Comparison of ENCODE assay signal across 15 cellular contexts in the genomic region with DNA sequence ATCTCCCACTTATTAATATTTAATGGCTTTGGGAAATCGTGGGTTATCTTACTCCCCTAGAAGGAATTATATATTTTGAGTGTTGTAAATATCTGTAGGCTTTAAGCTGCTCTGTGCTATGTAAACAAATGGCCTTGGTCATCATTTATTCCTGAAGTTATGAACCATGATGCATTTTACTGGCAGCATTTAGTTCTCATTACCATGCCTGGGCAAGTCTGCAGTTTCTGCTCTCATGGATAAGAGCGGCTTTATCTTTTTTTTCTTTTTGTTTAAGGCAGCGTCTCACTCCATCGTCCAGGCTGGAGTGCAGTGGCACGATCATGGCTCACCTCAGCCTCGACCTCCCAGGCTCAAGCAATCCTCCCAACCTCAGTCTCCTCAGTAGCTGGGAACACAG.
DNase-seq lines count a peak whose midpoint lies in the region; ATAC-seq and TF ChIP-seq lines count a peak whose summit lies in the region.
"Had no signal": no experiment of that assay in that cellular context is flagged by ENCODE, and none has a peak within 500 bp of the region (broad histone marks: within the 10 kb centered on the region; RNA-seq: fewer than 3 reads in every experiment).

No MANE protein-coding gene starts in this region.

- peak overlapping the region; percentile 32; the same call in 1 of the 2 replicates for H2BK120ac ChIP-seq in IMR-90 (ENCODE audit: low read depth, low read length)

- H3K27me3 ChIP-seq in IMR-90 (ENCODE audit: control insufficient read depth, insufficient read depth, low read length) (peaks cover 5% of the 10 kb centered on the region), foreskin keratinocyte (no peaks in the 10 kb centered on the region), esophagus squamous epithelium (no peaks in the 10 kb centered on the region)
- H3K27me3 ChIP-seq: BLaER1 had no signal

- H3K4me2 ChIP-seq in IMR-90 (ENCODE audit: low read depth, low read length), result peak overlapping the region; percentile 61
- H3K4me2 ChIP-seq: BLaER1 had no signal

- 20% methylated on average over 5 of the region's 6 CpGs; no CpG with 5 or more reads in 1 of the 2 experiments for WGBS in IMR-90 (ENCODE audit: extremely low coverage in 2 of 2, insufficient read length in 1 of 2), 2 experiments
- WGBS in esophagus squamous epithelium, 2 donors, result 9 to 34% methylated on average over 6 of the region's 6 CpGs

- no TSS peak for BruUV-seq in IMR-90 (replicated peaks; lab: Mats Ljungman, UMichigan)

- no peak overlapping the region for H3K14ac ChIP-seq in IMR-90 (replicated peaks; ENCODE audit: low read depth, low read length)

- H2AK9ac ChIP-seq in IMR-90 (replicated peaks; ENCODE audit: low read depth, low read length, poor library complexity), result no peak overlapping the region

- peak overlapping the region in 1 of 2 experiments; percentile 17; a peak in 1 of 4 replicates for H4K8ac ChIP-seq in IMR-90 (ENCODE audit: low read depth in 2 of 2, low read length in 2 of 2)

- H3K79me1 ChIP-seq in IMR-90 (ENCODE audit: low read depth in 1 of 2, low read length in 2 of 2), result no peaks in the 10 kb centered on the region

- H3K27ac ChIP-seq in IMR-90 (ENCODE audit: insufficient read depth, low read length) (no peak overlapping the region), foreskin keratinocyte (no peak overlapping the region), esophagus squamous epithelium (no peak overlapping the region)
- H3K27ac ChIP-seq: BLaER1, HL-60 had no signal

- TF ChIP-seq CTCF in IMR-90 (conservative IDR thresholded peaks at IDR 0.05; ENCODE audit: low read depth, low read length) (no peak), epithelial cell of esophagus (IDR thresholded peaks at IDR 0.05; ENCODE audit: insufficient read depth, low read depth, low read length, missing control alignments) (no peak), foreskin keratinocyte (conservative IDR thresholded peaks at IDR 0.05) (no peak), esophagus squamous epithelium (IDR thresholded peaks at IDR 0.05) (no peak)

- H3K4me3 ChIP-seq in IMR-90 (ENCODE audit: insufficient read depth, low read depth, low read length) (no peak overlapping the region), epithelial cell of esophagus (ENCODE audit: low read length) (no peak overlapping the region), esophagus squamous epithelium (no peak overlapping the region)
- H3K4me3 ChIP-seq: BLaER1, K562 had no signal

- H3K18ac ChIP-seq in IMR-90 (ENCODE audit: low read depth, low read length), result peak overlapping the region; percentile 83

- H2BK20ac ChIP-seq in IMR-90 (ENCODE audit: low read depth, low read length), result peak overlapping the region; percentile 17; the same call in 1 of the 2 replicates

- peak; percentile 48 for ATAC-seq in IMR-90 (ENCODE audit: low read depth)
- no peak for ATAC-seq in foreskin keratinocyte
- ATAC-seq: K562 had no signal

- peak; percentile 9 for DNase-seq in DMS79 (lab: John Stamatoyannopoulos, UW)
- peak; percentile 10 for DNase-seq in IMR-90
- DNase-seq in epithelial cell of esophagus (ENCODE audit: low read depth), result peak; percentile 76
- peak; percentile 33 to 72 for DNase-seq in foreskin keratinocyte
- no peak for DNase-seq in NCI-H446 (lab: John Stamatoyannopoulos, UW)
- no peak for DNase-seq in hepatic stellate cell (ENCODE audit: low spot score)
- DNase-seq in esophagus squamous epithelium (lab: John Stamatoyannopoulos, UW), result no peak
- DNase-seq: 8988T; Calu3; CD4-positive, alpha-beta memory T cell; GOT3; H7 had no signal

- H3K4ac ChIP-seq in IMR-90 (ENCODE audit: low read depth, low read length), result peak overlapping the region; percentile 31; the same call in 1 of the 2 replicates

- TF ChIP-seq RAD21 in IMR-90 (IDR thresholded peaks at IDR 0.05; ENCODE audit: low read length), result no peak

- no peak overlapping the region for H3K9ac ChIP-seq in IMR-90 (ENCODE audit: low read depth, low read length)
- H3K9ac ChIP-seq: BLaER1 had no signal

- no peak overlapping the region for H2AFZ ChIP-seq in IMR-90 (replicated peaks; ENCODE audit: low read length, poor library complexity)

- in situ Hi-C loops in IMR-90 (cut with MboI; ENCODE audit: low sequenced_read_pairs), result no loop called here

- peak overlapping the region; percentile 23 for H2BK5ac ChIP-seq in IMR-90 (ENCODE audit: low read depth, low read length, poor library complexity, severe bottlenecking)

- dilution Hi-C loops in IMR-90 (cut with HindIII; ENCODE audit: low sequenced_read_pairs, unreplicated experiment), result no loop called here

- peak overlapping the region; percentile 53; the same call in 1 of the 2 replicates for H2AK5ac ChIP-seq in IMR-90 (ENCODE audit: low read depth, low read length)

- no peak overlapping the region for H2BK15ac ChIP-seq in IMR-90 (ENCODE audit: low read depth, low read length)

- H4K5ac ChIP-seq in IMR-90 (ENCODE audit: low read depth, low read length), result peak overlapping the region; percentile 74

- no peaks in the 10 kb centered on the region for H4K20me1 ChIP-seq in IMR-90 (ENCODE audit: insufficient read depth, low read length)
- H4K20me1 ChIP-seq: BLaER1 had no signal

- no peak overlapping the region for H3K56ac ChIP-seq in IMR-90 (ENCODE audit: extremely low read depth, insufficient read depth, low read length)

- H3K4me1 ChIP-seq in IMR-90 (ENCODE audit: control insufficient read depth, insufficient read depth, low read length) (peaks cover 9% of the 10 kb centered on the region), foreskin keratinocyte (peaks cover 3% of the 10 kb centered on the region), esophagus squamous epithelium (peaks cover 0 to 8% (median 4%) of the 10 kb centered on the region in 3 donors)

- H3K23ac ChIP-seq in IMR-90 (ENCODE audit: low read depth, low read length), result no peak overlapping the region

- CTCF ChIA-PET in IMR-90 (lab: Yijun Ruan, JAX), result no interaction called here

- H3K9me1 ChIP-seq in IMR-90 (ENCODE audit: insufficient read depth, low read length), result peaks cover 14% of the 10 kb centered on the region

- H4K91ac ChIP-seq in IMR-90 (ENCODE audit: insufficient read depth, low read depth, low read length), result no peak overlapping the region; the same call in 1 of the 2 replicates

- H3K36me3 ChIP-seq in IMR-90 (ENCODE audit: control insufficient read depth, insufficient read depth, low read length) (no peaks in the 10 kb centered on the region), esophagus squamous epithelium (no peaks in the 10 kb centered on the region)
- H3K36me3 ChIP-seq: BLaER1 had no signal

- POLR2A ChIA-PET in IMR-90 (lab: Charles Lee; ENCODE audit: unreplicated experiment), result no interaction called here

- H3K9me3 ChIP-seq in IMR-90 (ENCODE audit: control insufficient read depth, insufficient read depth, low read length) (no peaks in the 10 kb centered on the region), esophagus squamous epithelium (no peaks in the 10 kb centered on the region)

- intact Hi-C loops in IMR-90 (cut with micrococcal nuclease), result no loop called here
- intact Hi-C loops in esophagus squamous epithelium (cut with DNase I), result no loop called here

- TF ChIP-seq POLR2A in IMR-90 (IDR thresholded peaks at IDR 0.05; ENCODE audit: low read depth, low read length), result no peak
- TF ChIP-seq POLR2A in esophagus squamous epithelium (IDR thresholded peaks at IDR 0.05), result no peak

TF ChIP-seq in IMR-90, 13 proteins besides CTCF, POLR2A, EP300 and RAD21:
- TF ChIP-seq RCOR1 (IDR thresholded peaks at IDR 0.05; ENCODE audit: insufficient replicate concordance, low read length) (no peak), SMC3 (IDR thresholded peaks at IDR 0.05; ENCODE audit: low read depth, low read length) (no peak), CEBPB (IDR thresholded peaks at IDR 0.05; ENCODE audit: low read depth, low read length) (no peak), RFX5 (IDR thresholded peaks at IDR 0.05; ENCODE audit: low read depth, low read length) (no peak), FOS (IDR thresholded peaks at IDR 0.05; ENCODE audit: low read depth, low read length) (no peak), BHLHE40 (IDR thresholded peaks at IDR 0.05; ENCODE audit: low read depth, low read length) (no peak), MAZ (IDR thresholded peaks at IDR 0.05; ENCODE audit: borderline replicate concordance, low read depth, low read length) (no peak), USF2 (IDR thresholded peaks at IDR 0.05; ENCODE audit: low read depth, low read length) (no peak), NFE2L2 (IDR thresholded peaks at IDR 0.05; ENCODE audit: low read depth, low read length) (no peak), CHD1 (IDR thresholded peaks at IDR 0.05; ENCODE audit: low read depth, low read length) (no peak), MAFK (IDR thresholded peaks at IDR 0.05; ENCODE audit: low read depth, low read length) (no peak), MXI1 (IDR thresholded peaks at IDR 0.05; ENCODE audit: borderline replicate concordance, low read depth, low read length) (no peak)
- TF ChIP-seq, protein P1, sequence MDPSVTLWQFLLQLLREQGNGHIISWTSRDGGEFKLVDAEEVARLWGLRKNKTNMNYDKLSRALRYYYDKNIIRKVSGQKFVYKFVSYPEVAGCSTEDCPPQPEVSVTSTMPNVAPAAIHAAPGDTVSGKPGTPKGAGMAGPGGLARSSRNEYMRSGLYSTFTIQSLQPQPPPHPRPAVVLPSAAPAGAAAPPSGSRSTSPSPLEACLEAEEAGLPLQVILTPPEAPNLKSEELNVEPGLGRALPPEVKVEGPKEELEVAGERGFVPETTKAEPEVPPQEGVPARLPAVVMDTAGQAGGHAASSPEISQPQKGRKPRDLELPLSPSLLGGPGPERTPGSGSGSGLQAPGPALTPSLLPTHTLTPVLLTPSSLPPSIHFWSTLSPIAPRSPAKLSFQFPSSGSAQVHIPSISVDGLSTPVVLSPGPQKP (IDR thresholded peaks at IDR 0.05; ENCODE audit: borderline replicate concordance, low read depth, low read length), result no peak

Comparison
In these comparisons a context has a peak if more than half of its experiments do, and no peak if none do; other contexts are left out.
1. DNase-seq: peak in DMS79 (single experiment), IMR-90 (single experiment), epithelial cell of esophagus (single experiment) and foreskin keratinocyte (2 of 2); none in NCI-H446 (0 of 2), hepatic stellate cell (single experiment) and esophagus squamous epithelium (single experiment).